Comparison of ENCODE assay signal across 8 cellular contexts in the genomic region with DNA sequence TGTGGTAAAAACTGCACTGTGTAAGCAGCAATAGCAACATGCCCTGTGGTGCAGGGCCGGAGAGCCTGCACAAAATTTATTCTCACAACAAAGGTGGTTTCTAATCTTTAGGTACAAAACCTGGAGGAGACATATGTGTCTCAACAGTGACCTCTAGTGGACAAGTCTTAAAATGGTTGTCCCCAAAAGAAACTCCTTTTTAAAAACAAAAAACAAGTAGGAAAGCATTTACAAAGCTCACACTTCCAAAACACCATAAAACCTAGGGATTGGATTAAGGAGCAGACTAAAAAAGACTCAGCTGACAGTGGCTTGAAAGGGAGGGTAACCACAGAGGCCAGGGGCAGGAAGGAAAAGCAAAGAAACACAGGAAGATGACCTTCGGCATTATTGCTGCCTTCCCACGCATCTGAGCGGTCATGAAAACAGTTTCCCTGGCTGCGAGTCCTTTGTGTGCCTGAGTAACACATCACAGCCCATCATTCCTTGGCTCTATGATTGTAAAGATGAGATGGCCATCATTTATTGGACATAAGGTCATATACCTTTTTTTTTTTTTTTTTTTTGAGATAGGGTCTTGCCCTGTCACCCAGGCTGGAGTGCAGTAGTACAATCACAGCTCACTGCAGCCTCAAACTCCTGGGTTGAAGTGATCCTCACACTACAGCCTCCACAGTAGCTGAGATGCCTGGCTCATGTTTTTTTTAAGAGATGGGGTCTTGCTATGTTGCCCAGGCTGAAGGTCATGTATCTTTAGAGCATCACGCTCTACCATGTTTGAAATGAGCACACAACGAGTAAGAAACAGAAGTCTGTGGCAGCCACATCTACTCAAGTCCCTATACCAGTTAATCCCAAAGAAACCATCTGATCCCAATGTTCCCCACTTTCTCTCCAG. TPM values are rescaled to one million over a fixed set of nuclear protein-coding genes. Genes with fewer than 3 reads are reported as not detected.
DNase-seq lines count a peak whose midpoint lies in the region; ATAC-seq and TF ChIP-seq lines count a peak whose summit lies in the region.

No MANE protein-coding gene starts in this region.

- no peaks in the 10 kb centered on the region for H3K79me2 ChIP-seq in OCI-LY1 (ENCODE audit: insufficient read depth, low read length)

- H3K27me3 Mint-ChIP-seq in central memory CD8-positive, alpha-beta T cell = no peaks in the 10 kb centered on the region

- H3F3A ChIP-seq in OCI-LY1 (ENCODE audit: insufficient read depth, low read length) = no peaks in the 10 kb centered on the region

- ATAC-seq in central memory CD8-positive, alpha-beta T cell (replicated peaks; ENCODE audit: extremely low read depth, poor library complexity, severe bottlenecking) = peak; percentile 43
- peak; percentile 78 for ATAC-seq in left lung
- ATAC-seq in upper lobe of right lung = peak; percentile 77
- no peak for ATAC-seq in GM19324 (IDR thresholded peaks at IDR 0.05; ENCODE audit: low FRiP score, unreplicated experiment)

- no peaks in the 10 kb centered on the region for H3K9me3 ChIP-seq in OCI-LY1 (ENCODE audit: low read length)
- no peaks in the 10 kb centered on the region for H3K9me3 ChIP-seq in left lung
- no peaks in the 10 kb centered on the region for H3K9me3 ChIP-seq in upper lobe of right lung

- H3K9me2 ChIP-seq in OCI-LY1 (ENCODE audit: low read depth, low read length) = no peaks in the 10 kb centered on the region

- H3K27me3 ChIP-seq in OCI-LY1 (ENCODE audit: insufficient read depth, low read length) (no peaks in the 10 kb centered on the region), left lung (no peaks in the 10 kb centered on the region), upper lobe of right lung (no peaks in the 10 kb centered on the region)

- H3K9me3 Mint-ChIP-seq in central memory CD8-positive, alpha-beta T cell = no peaks in the 10 kb centered on the region

- no peaks in the 10 kb centered on the region for H3K4me1 ChIP-seq in OCI-LY1 (ENCODE audit: insufficient read depth, low read length, severe bottlenecking)
- peaks cover 0 to 10% of the 10 kb centered on the region in 2 donors for H3K4me1 ChIP-seq in left lung
- H3K4me1 ChIP-seq in upper lobe of right lung = peaks cover 5% of the 10 kb centered on the region

- H3K27ac ChIP-seq in OCI-LY1 (ENCODE audit: low read depth, low read length, poor library complexity, severe bottlenecking) (no peak overlapping the region), left lung (peak overlapping the region in 1 of 2 donors; percentile 20), upper lobe of right lung (peak overlapping the region; percentile 28)

- peak overlapping the region; percentile 78 for H3K27ac Mint-ChIP-seq in central memory CD8-positive, alpha-beta T cell (ENCODE audit: low read depth)

- peaks cover 30% of the 10 kb centered on the region for H3K4me1 Mint-ChIP-seq in central memory CD8-positive, alpha-beta T cell

- DNase-seq in AG20443 (ENCODE audit: low spot score) = peak; percentile 66
- DNase-seq in HT-29 (ENCODE audit: low spot score) = peak; percentile 54
- DNase-seq in central memory CD8-positive, alpha-beta T cell (ENCODE audit: low spot score in 2 of 2) = no peak
- DNase-seq in left lung = no peak
- DNase-seq in upper lobe of right lung = no peak

- H2AFZ ChIP-seq in OCI-LY1 (ENCODE audit: low read length) = no peak overlapping the region

- intact Hi-C loops in left lung (cut with DNase I) = no loop called here
- intact Hi-C loops in upper lobe of right lung (cut with DNase I) = no loop called here

- no peaks in the 10 kb centered on the region for H3K36me3 ChIP-seq in OCI-LY1 (ENCODE audit: insufficient read depth, low read length)
- peaks cover 0 to 25% of the 10 kb centered on the region in 2 donors for H3K36me3 ChIP-seq in left lung
- peaks cover 12% of the 10 kb centered on the region for H3K36me3 ChIP-seq in upper lobe of right lung

- H3K4me3 ChIP-seq in GM12875 (ENCODE audit: low read depth, low read length) = no peak overlapping the region
- no peak overlapping the region for H3K4me3 ChIP-seq in OCI-LY1 (ENCODE audit: low read depth, low read length, poor library complexity, severe bottlenecking)
- no peak overlapping the region for H3K4me3 ChIP-seq in left lung
- H3K4me3 ChIP-seq in upper lobe of right lung = no peak overlapping the region

- no peak overlapping the region; the same call in 1 of the 2 replicates for H3K4me2 ChIP-seq in OCI-LY1 (ENCODE audit: low read length)

- peaks cover 15% of the 10 kb centered on the region for H3K36me3 Mint-ChIP-seq in central memory CD8-positive, alpha-beta T cell (ENCODE audit: insufficient read depth)

- no peak overlapping the region for H3K4me3 Mint-ChIP-seq in central memory CD8-positive, alpha-beta T cell

- H3K9ac ChIP-seq in OCI-LY1 (ENCODE audit: low read length) = no peak overlapping the region; the same call in 1 of the 2 replicates

- no peaks in the 10 kb centered on the region for H4K20me1 ChIP-seq in OCI-LY1 (ENCODE audit: insufficient read depth, low read length)

- TF ChIP-seq CTCF in GM12875 (IDR thresholded peaks at IDR 0.05; ENCODE audit: borderline replicate concordance, insufficient read depth, low read depth, low read length) (peak; percentile 37; the same call in 1 of the 2 replicates), OCI-LY1 (IDR thresholded peaks at IDR 0.05; ENCODE audit: low read length) (peak; percentile 72), left lung (IDR thresholded peaks at IDR 0.05) (peak; percentile 66 to 71), upper lobe of right lung (IDR thresholded peaks at IDR 0.05) (peak; percentile 84)

RNA-seq across cellular contexts. Expression of gene RSU1, which starts 39.5 kb away (rescaled TPM):
- total RNA-seq in HT-29 (2014; rRNA removed; shearing (Covaris generic)) = 9.5 and 13.3 TPM in 2 replicates
- total RNA-seq in left lung = 10 to 100 TPM; 73.7 to 100.0 TPM
- 77.8 TPM for total RNA-seq in upper lobe of right lung

Comparison
In these comparisons a context has a peak if more than half of its experiments do, and no peak if none do; other contexts are left out.
1. DNase-seq: peak in AG20443 (single experiment) and HT-29 (single experiment); none in central memory CD8-positive, alpha-beta T cell (0 of 2), left lung (0 of 2) and upper lobe of right lung (single experiment).
2. Peak in every context shown above with its lines, with median percentiles within 50 percentile points of each other: CTCF ChIP-seq.